Comparison of ENCODE assay signal across 19 cellular contexts in the genomic region with DNA sequence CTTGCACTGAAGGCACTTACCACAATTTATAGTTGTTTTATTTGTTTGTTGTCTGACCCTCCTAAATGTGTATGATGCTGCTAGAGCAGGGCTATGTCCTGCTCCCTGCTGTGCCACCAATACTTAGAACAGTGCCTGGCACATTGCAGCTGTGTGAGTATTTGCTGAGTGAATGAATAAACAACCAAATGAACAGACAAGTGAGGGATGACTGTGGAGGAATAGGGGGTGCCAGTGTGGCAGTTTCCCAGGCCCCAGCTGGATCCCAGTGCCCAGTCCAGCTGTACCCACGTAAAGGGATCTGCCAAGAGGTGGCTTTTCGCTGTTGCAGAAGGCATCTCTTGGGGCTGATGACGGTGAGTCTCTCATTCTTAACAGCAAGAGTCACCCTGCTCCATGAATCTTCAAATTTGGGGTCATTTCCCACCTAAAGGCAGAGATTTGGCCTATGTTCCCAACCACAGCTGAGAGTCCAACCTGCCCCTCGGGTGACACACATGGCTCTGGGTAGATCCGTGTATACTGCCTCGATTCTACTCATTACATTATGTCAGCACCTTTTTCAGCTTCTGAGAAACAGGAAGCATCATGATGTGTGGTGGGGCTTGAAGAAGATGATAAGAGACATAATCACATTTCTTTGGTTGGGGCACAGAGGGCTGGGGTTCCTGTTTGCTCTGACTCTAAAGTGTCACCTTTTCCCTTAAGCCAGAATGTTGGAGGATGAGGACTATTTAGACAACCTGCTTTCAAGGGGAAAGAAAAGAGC. TPM values are rescaled to one million over a fixed set of nuclear protein-coding genes. Genes with fewer than 3 reads are reported as not detected.
DNase-seq lines count a peak whose midpoint lies in the region; ATAC-seq, FAIRE-seq and TF ChIP-seq lines count a peak whose summit lies in the region.
"Had no signal": no experiment of that assay in that cellular context is flagged by ENCODE, and none has a peak within 500 bp of the region (broad histone marks: within the 10 kb centered on the region; RNA-seq: fewer than 3 reads in every experiment).

No MANE protein-coding gene starts in this region.

- H3K4me3 Mint-ChIP-seq in T-helper 17 cell, result no peak overlapping the region
- H3K4me3 Mint-ChIP-seq: activated T-cell treated with anti-CD3 and anti-CD28 coated beads, Interleukin-2, amount 50 U/mL, for 4 hours had no signal

- no peak overlapping the region for H3K4me3 ChIP-seq in right cardiac atrium (ENCODE audit: low read length)
- no peak overlapping the region for H3K4me3 ChIP-seq in H1 (ENCODE audit: extremely low read depth in 1 of 4, insufficient read depth in 2 of 4, low read depth in 3 of 4, low read length in 4 of 4)
- H3K4me3 ChIP-seq: body of pancreas, pancreas, transverse colon had no signal

- WGBS in right cardiac atrium, result 70% methylated on average over 6 of the region's 6 CpGs
- 83% methylated on average over 6 of the region's 6 CpGs; no CpG with 5 or more reads in 1 of the 2 experiments for WGBS in H1 (ENCODE audit: extremely low coverage in 1 of 2, insufficient coverage in 1 of 2, insufficient read length in 1 of 2, insufficient replicate concordance in 2 of 2, low coverage in 1 of 2, low lambda C conversion rate in 2 of 2, missing lambda C conversion rate in 1 of 2), 2 experiments

- FAIRE-seq in H1 (lab: Jason Lieb, UNC), result no peak
- FAIRE-seq: pancreas, RCC 7860, TTC549 had no signal

- H3K27me3 Mint-ChIP-seq in T-helper 17 cell, result peaks cover 21% of the 10 kb centered on the region

- H3K79me1 ChIP-seq in H1 (ENCODE audit: low read depth, low read length), result no peaks in the 10 kb centered on the region

- H3K23me2 ChIP-seq in H1 (ENCODE audit: low read depth, low read length), result no peaks in the 10 kb centered on the region

- intact Hi-C loops in Right ventricle myocardium inferior (cut with DNase I) (loop anchor here (5.0 kb wide), 1 partner anchor 288 kb away; no protein-coding TSS in a partner anchor), right cardiac atrium (cut with DNase I) (loop anchor here in 1 of 4 donors (10.0 kb wide), 1 partner anchor 296 kb away; no protein-coding TSS in a partner anchor)

- H4K91ac ChIP-seq in H1 (replicated peaks; ENCODE audit: insufficient read length, low read length), result no peak overlapping the region

- H3K4me1 ChIP-seq in right cardiac atrium (ENCODE audit: control insufficient read depth, insufficient read depth, low read length) (peaks cover 2% of the 10 kb centered on the region), H1 (replicated peaks in 1 of 4; ENCODE audit: control insufficient read depth in 3 of 4, insufficient read depth in 4 of 4, low read length in 3 of 4) (no peaks in the 10 kb centered on the region)
- H3K4me1 ChIP-seq: pancreas had no signal

- peak overlapping the region; percentile 65; the same call in 1 of the 2 replicates for H2AFZ ChIP-seq in H1 (ENCODE audit: low read length)

- H3K9ac ChIP-seq in H1 (replicated peaks in 1 of 4; ENCODE audit: extremely low read depth in 1 of 4, low read depth in 3 of 4, low read length in 3 of 4), result no peak overlapping the region

- H3K23ac ChIP-seq in H1 (ENCODE audit: insufficient read length), result no peak overlapping the region

- CTCF ChIA-PET in H1 (lab: Charles Lee; ENCODE audit: partially characterized antibody), result interaction anchor here (0.5 to 3.6 kb wide), 7 partner anchors 8 to 291 kb away, joined by 3 to 46 read pairs (median 4); no protein-coding TSS in a partner anchor

- H2BK5ac ChIP-seq in H1 (ENCODE audit: low read depth, low read length), result no peak overlapping the region

- H4K5ac ChIP-seq in H1 (ENCODE audit: insufficient read length, low read depth, low read length), result no peak overlapping the region

- H3K9me3 ChIP-seq in right cardiac atrium (ENCODE audit: control insufficient read depth, low read length), result no peaks in the 10 kb centered on the region
- H3K9me3 ChIP-seq in T-helper 17 cell (ENCODE audit: control insufficient read depth, low read length, poor library complexity, severe bottlenecking), result no peaks in the 10 kb centered on the region
- H3K9me3 ChIP-seq in H1 (ENCODE audit: insufficient read depth in 2 of 2, low read depth in 1 of 2, low read length in 1 of 2), result no peaks in the 10 kb centered on the region
- H3K9me3 ChIP-seq: body of pancreas, pancreas, transverse colon had no signal

- DNase-seq in Right ventricle myocardium inferior (ENCODE audit: missing footprints) (peak; percentile 35), right cardiac atrium (no peak), T-helper 17 cell (no peak), H1 (ENCODE audit: low read depth in 1 of 2, low spot score in 2 of 2) (no peak)
- DNase-seq: activated T-cell treated with anti-CD3 and anti-CD28 coated beads, Interleukin-2, amount 50 U/mL, for 4 hours; body of pancreas; DMS153; mesendoderm; NCI-H146; NCI-H526 treated with DMSO at 0.1 percent for 48 hours; pancreas; transverse colon had no signal

- TF ChIP-seq EP300 in H1 (IDR thresholded peaks at IDR 0.05; ENCODE audit: borderline replicate concordance in 1 of 2, low read depth in 2 of 2, low read length in 2 of 2), result no peak

- no peak overlapping the region for H3K4ac ChIP-seq in H1 (replicated peaks; ENCODE audit: insufficient read length, low read depth, low read length)

- H4K8ac ChIP-seq in H1 (ENCODE audit: extremely low read depth, insufficient read depth, low read length), result no peak overlapping the region

- H3K27ac Mint-ChIP-seq in T-helper 17 cell, result peak overlapping the region; percentile 74

- H2BK20ac ChIP-seq in H1 (ENCODE audit: low read length), result no peak overlapping the region

- no peaks in the 10 kb centered on the region for H3K79me2 ChIP-seq in H1 (ENCODE audit: control insufficient read depth in 1 of 2, insufficient read depth in 2 of 2, low read length in 2 of 2)

- peaks cover 3% of the 10 kb centered on the region for H3K36me3 Mint-ChIP-seq in T-helper 17 cell (ENCODE audit: low read depth)

- H2BK12ac ChIP-seq in H1 (ENCODE audit: low read depth, low read length), result no peak overlapping the region

- H3K4me2 ChIP-seq in H1 (ENCODE audit: insufficient read depth in 1 of 2, low read depth in 2 of 2, low read length in 2 of 2), result no peak overlapping the region

- H4K20me1 ChIP-seq in H1 (replicated peaks in 1 of 2; ENCODE audit: control insufficient read depth in 1 of 2, insufficient read depth in 2 of 2, low read length in 2 of 2), result no peaks in the 10 kb centered on the region

- H2BK120ac ChIP-seq in H1 (replicated peaks; ENCODE audit: low read depth, low read length), result no peak overlapping the region

- H3K56ac ChIP-seq in H1 (replicated peaks; ENCODE audit: insufficient read length, low read depth, low read length), result no peak overlapping the region

- no peak overlapping the region for H2AK5ac ChIP-seq in H1 (ENCODE audit: low read depth, low read length)

- H3K4me1 Mint-ChIP-seq in T-helper 17 cell, result peaks cover 22% of the 10 kb centered on the region

- no peak overlapping the region for H3K18ac ChIP-seq in H1 (ENCODE audit: extremely low read depth, low read length)

- no peak overlapping the region for H2BK15ac ChIP-seq in H1 (ENCODE audit: low read length)

- no peaks in the 10 kb centered on the region for H3K27me3 ChIP-seq in right cardiac atrium (ENCODE audit: control insufficient read depth, insufficient read depth)
- no peaks in the 10 kb centered on the region for H3K27me3 ChIP-seq in H1 (replicated peaks in 1 of 4; ENCODE audit: control insufficient read depth in 3 of 4, extremely low read depth in 1 of 4, insufficient read depth in 3 of 4, low read length in 3 of 4)
- H3K27me3 ChIP-seq: body of pancreas, pancreas, transverse colon had no signal

- no peak for TF ChIP-seq POLR2A in H1 (IDR thresholded peaks at IDR 0.05; ENCODE audit: control extremely low read depth in 1 of 2, low read depth in 2 of 2, low read length in 2 of 2)

- no peak for ATAC-seq in Right ventricle myocardium inferior
- no peak for ATAC-seq in right cardiac atrium
- ATAC-seq in T-helper 17 cell, result peak; percentile 68
- ATAC-seq in esophagus mucosa, result no peak
- no peak for ATAC-seq in HG03280 (IDR thresholded peaks at IDR 0.05; ENCODE audit: unreplicated experiment)
- ATAC-seq in HG03378 (IDR thresholded peaks at IDR 0.05; ENCODE audit: unreplicated experiment), result no peak
- ATAC-seq in HG03439 (IDR thresholded peaks at IDR 0.05; ENCODE audit: unreplicated experiment), result no peak
- ATAC-seq: body of pancreas, pancreas had no signal

- H3K27ac ChIP-seq in right cardiac atrium (ENCODE audit: low read length), result no peak overlapping the region
- no peak overlapping the region for H3K27ac ChIP-seq in H1 (ENCODE audit: low read depth, low read length)
- H3K27ac ChIP-seq: body of pancreas, pancreas, transverse colon had no signal

- TF ChIP-seq RAD21 in H1 (IDR thresholded peaks at IDR 0.05 in 1 of 2, conservative IDR thresholded peaks at IDR 0.05 in 1 of 2; ENCODE audit: low read depth in 2 of 2, low read length in 2 of 2), result no peak

- no peak overlapping the region for H3K14ac ChIP-seq in H1 (ENCODE audit: insufficient read length)

- no peak for TF ChIP-seq CTCF in H1 (IDR thresholded peaks at IDR 0.05; ENCODE audit: control extremely low read depth in 1 of 3, insufficient read depth in 1 of 3, low read depth in 1 of 3, low read length in 3 of 3)

- POLR2A ChIA-PET in H1 (lab: Charles Lee; ENCODE audit: partially characterized antibody), result no interaction called here

- H3K36me3 ChIP-seq in H1 (ENCODE audit: control insufficient read depth in 2 of 4, insufficient read depth in 4 of 4, low read length in 3 of 4), result no peaks in the 10 kb centered on the region
- H3K36me3 ChIP-seq: pancreas, transverse colon had no signal

RNA-seq across cellular contexts. Expression of a gene that starts 14.3 kb away (rescaled TPM):
- total RNA-seq in Right ventricle myocardium inferior (not detected), right cardiac atrium (not detected), T-helper 17 cell (not detected), esophagus mucosa (not detected)
- polyA plus RNA-seq in right cardiac atrium (not detected), H1 (2011; rRNA removed) (not detected in 2 replicates)
- not detected in 2 replicates for total RNA-seq in H1 (2021; fragmentation: NEBNext Ultra II Directional; extraction: Animal tissue kit (Norgen Biotek cat#: 25700))
- not detected for polyA plus RNA-seq in H1 (2011; cell fraction: cytosol; rRNA removed)
- not detected for polyA plus RNA-seq in H1 (2011; cell fraction: nucleus; rRNA removed)
- polyA plus RNA-seq in H1 (2012, experiment 1 of 2), result not detected in 4 replicates
- polyA plus RNA-seq in H1 (2012, experiment 2 of 2), result not detected
- polyA plus RNA-seq in H1 (2013, experiment 1 of 2), result not detected
- polyA plus RNA-seq in H1 (2013, experiment 2 of 2), result not detected
- polyA minus RNA-seq in H1 (2011; rRNA and poly(A)+ RNA removed), result not detected in 2 replicates
- polyA minus RNA-seq in H1 (2011; cell fraction: cytosol; rRNA and poly(A)+ RNA removed), result not detected
- polyA minus RNA-seq in H1 (2011; cell fraction: nucleus; rRNA and poly(A)+ RNA removed), result not detected
- total RNA-seq: body of pancreas, pancreas, transverse colon had no signal
- polyA plus RNA-seq: AG04450, pancreas had no signal

RNA-seq across cellular contexts. Expression of a gene that starts 27.7 kb away (rescaled TPM):
- total RNA-seq in Right ventricle myocardium inferior, result 31.4 TPM
- total RNA-seq in right cardiac atrium, result 10 to 100 TPM; 22.7 to 32.0 (median 29.8) TPM
- polyA plus RNA-seq in right cardiac atrium, result 8.0 TPM
- total RNA-seq in T-helper 17 cell, result 10 to 100 TPM; 20.4 to 22.2 TPM
- 39.4 and 40.8 TPM in 2 replicates for total RNA-seq in H1 (2021; fragmentation: NEBNext Ultra II Directional; extraction: Animal tissue kit (Norgen Biotek cat#: 25700))
- polyA plus RNA-seq in H1 (2011; rRNA removed), result 6.4 and 10.1 TPM in 2 replicates
- 13.2 TPM for polyA plus RNA-seq in H1 (2011; cell fraction: cytosol; rRNA removed)
- 10.5 TPM for polyA plus RNA-seq in H1 (2011; cell fraction: nucleus; rRNA removed)
- 21.4 to 30.0 TPM (median 26.5 TPM) in 4 replicates for polyA plus RNA-seq in H1 (2012, experiment 1 of 2)
- 1.1 TPM for polyA plus RNA-seq in H1 (2012, experiment 2 of 2)
- 29.0 TPM for polyA plus RNA-seq in H1 (2013, experiment 1 of 2)
- 28.1 TPM for polyA plus RNA-seq in H1 (2013, experiment 2 of 2)
- 29.8 and 30.5 TPM in 2 replicates for polyA minus RNA-seq in H1 (2011; rRNA and poly(A)+ RNA removed)
- polyA minus RNA-seq in H1 (2011; cell fraction: cytosol; rRNA and poly(A)+ RNA removed), result 20.6 TPM
- polyA minus RNA-seq in H1 (2011; cell fraction: nucleus; rRNA and poly(A)+ RNA removed), result 37.9 TPM
- 23.1 TPM for total RNA-seq in esophagus mucosa

RNA-seq across cellular contexts. Expression of a gene that starts 38.5 kb away (rescaled TPM):
- total RNA-seq in Right ventricle myocardium inferior (12.7 TPM), right cardiac atrium (10 to 100 TPM in 3 of 4 donors, 1 to 10 TPM in 1; 9.4 to 17.9 (median 13.8) TPM), T-helper 17 cell (100 to 1,000 TPM; 590 to 639 TPM), esophagus mucosa (9.1 TPM)
- polyA plus RNA-seq in right cardiac atrium (11.7 TPM), H1 (2011; rRNA removed) (2.9 and 4.0 TPM in 2 replicates)
- 8.5 TPM in 2 replicates for total RNA-seq in H1 (2021; fragmentation: NEBNext Ultra II Directional; extraction: Animal tissue kit (Norgen Biotek cat#: 25700))
- polyA plus RNA-seq in H1 (2011; cell fraction: cytosol; rRNA removed), result 3.7 TPM
- 9.7 TPM for polyA plus RNA-seq in H1 (2011; cell fraction: nucleus; rRNA removed)
- polyA plus RNA-seq in H1 (2012, experiment 1 of 2), result 6.1 to 7.7 TPM (median 7.3 TPM) in 4 replicates
- 6.4 TPM for polyA plus RNA-seq in H1 (2012, experiment 2 of 2)
- polyA plus RNA-seq in H1 (2013, experiment 1 of 2), result 3.9 TPM
- polyA plus RNA-seq in H1 (2013, experiment 2 of 2), result 2.8 TPM
- 11.9 and 15.3 TPM in 2 replicates for polyA minus RNA-seq in H1 (2011; rRNA and poly(A)+ RNA removed)
- polyA minus RNA-seq in H1 (2011; cell fraction: cytosol; rRNA and poly(A)+ RNA removed), result 5.3 TPM
- 25.1 TPM for polyA minus RNA-seq in H1 (2011; cell fraction: nucleus; rRNA and poly(A)+ RNA removed)

Comparison
In these comparisons a context has a peak if more than half of its experiments do, and no peak if none do; other contexts are left out.
1. RNA of a gene that starts 38.5 kb away (total RNA-seq): 590 to 639 TPM in T-helper 17 cell; 9.4 to 17.9 TPM in right cardiac atrium, 12.7 TPM in Right ventricle myocardium inferior (single experiment), 9.1 TPM in esophagus mucosa (single experiment) and 8.5 TPM in H1; every median in the first group is over 10 times any median in the second.